Comparison of ENCODE assay signal across 13 cellular contexts in genomic region chr5:93476211-93476851, GRCh38.
"Had no signal": no experiment of that assay in that cellular context is flagged by ENCODE, and none has a peak within 500 bp of the region (broad histone marks: within the 10 kb centered on the region; RNA-seq: fewer than 3 reads in every experiment).

No MANE protein-coding gene starts in this region.

- H3K36me3 Mint-ChIP-seq: activated CD4-positive, alpha-beta memory T cell treated with anti-CD3 and anti-CD28 coated beads for 36 hours; activated naive CD4-positive, alpha-beta T cell treated with anti-CD3 and anti-CD28 coated beads, Interleukin-2, amount 50 U/mL, for 24 hours had no signal

- ATAC-seq: activated CD4-positive, alpha-beta T cell treated with anti-CD3 and anti-CD28 coated beads for 36 hours; body of pancreas; left lobe of liver; psoas muscle; sciatic nerve; stimulated activated naive CD8-positive, alpha-beta T cell treated with anti-CD3 and anti-CD28 coated beads, Interleukin-15, Interleukin-2, amounts not matched to agents 100 U/mL and 50 U/mL, for 24 hours had no signal

- H3K4me3 Mint-ChIP-seq: activated CD4-positive, alpha-beta memory T cell treated with anti-CD3 and anti-CD28 coated beads for 36 hours; activated CD4-positive, alpha-beta T cell treated with anti-CD3 and anti-CD28 coated beads for 36 hours; activated naive CD4-positive, alpha-beta T cell treated with anti-CD3 and anti-CD28 coated beads, Interleukin-2, amount 50 U/mL, for 24 hours; activated T-cell treated with anti-CD3 and anti-CD28 coated beads, Interleukin-2, amount 50 U/mL, for 24 hours; neural progenitor cell had no signal

- H3K27ac Mint-ChIP-seq: activated CD4-positive, alpha-beta memory T cell treated with anti-CD3 and anti-CD28 coated beads for 36 hours; activated CD4-positive, alpha-beta T cell treated with anti-CD3 and anti-CD28 coated beads for 36 hours; activated naive CD4-positive, alpha-beta T cell treated with anti-CD3 and anti-CD28 coated beads, Interleukin-2, amount 50 U/mL, for 24 hours; activated T-cell treated with anti-CD3 and anti-CD28 coated beads, Interleukin-2, amount 50 U/mL, for 24 hours; neural progenitor cell had no signal

- H3K4me1 Mint-ChIP-seq: activated CD4-positive, alpha-beta T cell treated with anti-CD3 and anti-CD28 coated beads for 36 hours; activated naive CD4-positive, alpha-beta T cell treated with anti-CD3 and anti-CD28 coated beads, Interleukin-2, amount 50 U/mL, for 24 hours; neural progenitor cell had no signal

- H3K27me3 Mint-ChIP-seq: activated naive CD4-positive, alpha-beta T cell treated with anti-CD3 and anti-CD28 coated beads, Interleukin-2, amount 50 U/mL, for 24 hours had no signal

- DNase-seq: activated CD4-positive, alpha-beta memory T cell treated with anti-CD3 and anti-CD28 coated beads for 36 hours; activated CD4-positive, alpha-beta T cell treated with anti-CD3 and anti-CD28 coated beads for 36 hours; activated T-cell treated with anti-CD3 and anti-CD28 coated beads, Interleukin-2, amount 50 U/mL, for 24 hours; body of pancreas; effector memory CD4-positive, alpha-beta T cell; psoas muscle; stimulated activated naive CD8-positive, alpha-beta T cell treated with anti-CD3 and anti-CD28 coated beads, Interleukin-15, Interleukin-2, amounts not matched to agents 100 U/mL and 50 U/mL, for 24 hours; trophoblast cell; WERI-Rb-1 had no signal
